In genomic region chr2:88042476-88042875, GRCh38 we compare ENCODE assay signal across 22 cellular contexts. TPM values are rescaled to one million over a fixed set of nuclear protein-coding genes. Genes with fewer than 3 reads are reported as not detected.
DNase-seq lines count a peak whose midpoint lies in the region; ATAC-seq and TF ChIP-seq lines count a peak whose summit lies in the region.
"Had no signal": no experiment of that assay in that cellular context is flagged by ENCODE, and none has a peak within 500 bp of the region (broad histone marks: within the 10 kb centered on the region; RNA-seq: fewer than 3 reads in every experiment).

No MANE protein-coding gene starts in this region.

- ATAC-seq in activated T-cell treated with anti-CD3 and anti-CD28 coated beads, Interleukin-2, amount 50 U/mL, for 72 hours (replicated peaks in 1 of 2), result no peak
- no peak for ATAC-seq in GM19351 (IDR thresholded peaks at IDR 0.05; ENCODE audit: unreplicated experiment)
- ATAC-seq: K562 had no signal

- peaks cover 0 to 2% of the 10 kb centered on the region in 2 donors for H3K36me3 Mint-ChIP-seq in activated T-cell treated with anti-CD3 and anti-CD28 coated beads, Interleukin-2, amount 50 U/mL, for 72 hours (ENCODE audit: insufficient read depth in 2 of 2)
- H3K36me3 Mint-ChIP-seq in activated T-cell treated with anti-CD3 and anti-CD28 coated beads, Interleukin-2, amount 50 U/mL, for 24 hours (ENCODE audit: low read depth), result peaks cover 26% of the 10 kb centered on the region
- H3K36me3 Mint-ChIP-seq in dendritic cell treated with granulocyte-macrophage colony-stimulating factor and Interleukin-4, amounts not matched to agents 40 ng/mL and 50 ng/mL, for 4 days (ENCODE audit: low read depth), result peaks cover 48% of the 10 kb centered on the region
- peaks cover 52% of the 10 kb centered on the region for H3K36me3 Mint-ChIP-seq in nephron progenitor cell (ENCODE audit: low read depth)

- no peak for DNase-seq in activated T-cell treated with anti-CD3 and anti-CD28 coated beads, Interleukin-2, amount 50 U/mL, for 72 hours
- no peak for DNase-seq in activated T-cell treated with anti-CD3 and anti-CD28 coated beads, Interleukin-2, amount 50 U/mL, for 24 hours
- DNase-seq in nephron progenitor cell (no peak), retina (no peak), DMS79 treated with DMSO at 0.1 percent for 48 hours (lab: John Stamatoyannopoulos, UW) (no peak)
- DNase-seq: 8988T; AML-193; CD8-positive, alpha-beta memory T cell; GDM1; H7; NCI-H1092; NCI-H1436 treated with DMSO at 0.1 percent for 48 hours; NCI-H1930; NCI-H345; NCI-H524; NCI-H774; NK-92 treated with Interleukin-12 subunit alpha and Interleukin-12 subunit beta, amount 100 ng/mL, for 24 hours; Peyer's patch; SJCRH30 had no signal

- H3K27me3 Mint-ChIP-seq in activated T-cell treated with anti-CD3 and anti-CD28 coated beads, Interleukin-2, amount 50 U/mL, for 72 hours (ENCODE audit: low read depth), result no peaks in the 10 kb centered on the region
- H3K27me3 Mint-ChIP-seq in activated T-cell treated with anti-CD3 and anti-CD28 coated beads, Interleukin-2, amount 50 U/mL, for 24 hours, result no peaks in the 10 kb centered on the region
- no peaks in the 10 kb centered on the region for H3K27me3 Mint-ChIP-seq in dendritic cell treated with granulocyte-macrophage colony-stimulating factor and Interleukin-4, amounts not matched to agents 40 ng/mL and 50 ng/mL, for 4 days
- no peaks in the 10 kb centered on the region for H3K27me3 Mint-ChIP-seq in nephron progenitor cell (ENCODE audit: low read depth, poor library complexity)

- H3K4me3 Mint-ChIP-seq in activated T-cell treated with anti-CD3 and anti-CD28 coated beads, Interleukin-2, amount 50 U/mL, for 72 hours, result no peak overlapping the region
- no peak overlapping the region for H3K4me3 Mint-ChIP-seq in activated T-cell treated with anti-CD3 and anti-CD28 coated beads, Interleukin-2, amount 50 U/mL, for 24 hours
- no peak overlapping the region for H3K4me3 Mint-ChIP-seq in dendritic cell treated with granulocyte-macrophage colony-stimulating factor and Interleukin-4, amounts not matched to agents 40 ng/mL and 50 ng/mL, for 4 days
- no peak overlapping the region for H3K4me3 Mint-ChIP-seq in nephron progenitor cell
- H3K4me3 Mint-ChIP-seq: CD8-positive, alpha-beta memory T cell had no signal

- peaks cover 45% of the 10 kb centered on the region for H3K4me1 Mint-ChIP-seq in activated T-cell treated with anti-CD3 and anti-CD28 coated beads, Interleukin-2, amount 50 U/mL, for 72 hours (ENCODE audit: low read depth)
- H3K4me1 Mint-ChIP-seq in activated T-cell treated with anti-CD3 and anti-CD28 coated beads, Interleukin-2, amount 50 U/mL, for 24 hours (ENCODE audit: low read depth), result peaks cover 66% of the 10 kb centered on the region
- H3K4me1 Mint-ChIP-seq in dendritic cell treated with granulocyte-macrophage colony-stimulating factor and Interleukin-4, amounts not matched to agents 40 ng/mL and 50 ng/mL, for 4 days (ENCODE audit: low read depth), result peaks cover 28% of the 10 kb centered on the region
- H3K4me1 Mint-ChIP-seq in nephron progenitor cell, result peaks cover 11% of the 10 kb centered on the region

- H3K9me3 Mint-ChIP-seq in activated T-cell treated with anti-CD3 and anti-CD28 coated beads, Interleukin-2, amount 50 U/mL, for 72 hours, result peaks cover 0 to 2% of the 10 kb centered on the region in 2 donors
- H3K9me3 Mint-ChIP-seq in activated T-cell treated with anti-CD3 and anti-CD28 coated beads, Interleukin-2, amount 50 U/mL, for 24 hours, result peaks cover 2% of the 10 kb centered on the region
- no peaks in the 10 kb centered on the region for H3K9me3 Mint-ChIP-seq in dendritic cell treated with granulocyte-macrophage colony-stimulating factor and Interleukin-4, amounts not matched to agents 40 ng/mL and 50 ng/mL, for 4 days
- H3K9me3 Mint-ChIP-seq in nephron progenitor cell, result no peaks in the 10 kb centered on the region
- H3K9me3 Mint-ChIP-seq: CD8-positive, alpha-beta memory T cell had no signal

- peak overlapping the region; percentile 68 for H3K27ac Mint-ChIP-seq in activated T-cell treated with anti-CD3 and anti-CD28 coated beads, Interleukin-2, amount 50 U/mL, for 72 hours
- H3K27ac Mint-ChIP-seq in activated T-cell treated with anti-CD3 and anti-CD28 coated beads, Interleukin-2, amount 50 U/mL, for 24 hours, result no peak overlapping the region
- peak overlapping the region; percentile 25 for H3K27ac Mint-ChIP-seq in dendritic cell treated with granulocyte-macrophage colony-stimulating factor and Interleukin-4, amounts not matched to agents 40 ng/mL and 50 ng/mL, for 4 days
- H3K27ac Mint-ChIP-seq in nephron progenitor cell, result peak overlapping the region; percentile 55

- no peak for TF ChIP-seq CTCF in nephron progenitor cell (IDR thresholded peaks at IDR 0.05)

- intact Hi-C loops in dendritic cell treated with granulocyte-macrophage colony-stimulating factor and Interleukin-4, amounts not matched to agents 40 ng/mL and 50 ng/mL, for 4 days (cut with micrococcal nuclease), result no loop called here

RNA-seq across cellular contexts. Expression of gene KRCC1, which starts 13.1 kb away (rescaled TPM):
- 10 to 100 TPM; 12.8 to 13.2 TPM for total RNA-seq in activated T-cell treated with anti-CD3 and anti-CD28 coated beads, Interleukin-2, amount 50 U/mL, for 72 hours

RNA-seq across cellular contexts. Expression of gene SMYD1, which starts 25.1 kb away (rescaled TPM):
- not detected for total RNA-seq in activated T-cell treated with anti-CD3 and anti-CD28 coated beads, Interleukin-2, amount 50 U/mL, for 72 hours
- total RNA-seq: CD8-positive, alpha-beta memory T cell; K562 had no signal

RNA-seq across cellular contexts. Expression of gene RNU2-63P, which starts 26.1 kb away (rescaled TPM):
- total RNA-seq in activated T-cell treated with anti-CD3 and anti-CD28 coated beads, Interleukin-2, amount 50 U/mL, for 72 hours, result 10 to 100 TPM; 11.0 to 22.2 TPM
- total RNA-seq: SJCRH30 had no signal
